In genomic region chr17:68809148-68809547, GRCh38 we compare ENCODE assay signal across 17 cellular contexts.
DNase-seq lines count a peak whose midpoint lies in the region; ATAC-seq and TF ChIP-seq lines count a peak whose summit lies in the region.
"Had no signal": no experiment of that assay in that cellular context is flagged by ENCODE, and none has a peak within 500 bp of the region (broad histone marks: within the 10 kb centered on the region; RNA-seq: fewer than 3 reads in every experiment).

No MANE protein-coding gene starts in this region.

- H3K9me3 ChIP-seq in right atrium auricular region: peaks cover 0 to 7% of the 10 kb centered on the region in 2 donors
- H3K9me3 ChIP-seq in vagina: no peaks in the 10 kb centered on the region
- H3K9me3 ChIP-seq: A549 had no signal

- H3K36me3 ChIP-seq in right atrium auricular region (no peaks in the 10 kb centered on the region), vagina (no peaks in the 10 kb centered on the region)

- H3K4me1 ChIP-seq in right atrium auricular region (peaks cover 0 to 11% of the 10 kb centered on the region in 2 donors), vagina (no peaks in the 10 kb centered on the region)
- H3K4me1 ChIP-seq: A549 had no signal

- TF ChIP-seq CTCF in right atrium auricular region (IDR thresholded peaks at IDR 0.05) (no peak), vagina (IDR thresholded peaks at IDR 0.05) (no peak), GM20000 (IDR thresholded peaks at IDR 0.05; ENCODE audit: extremely low read depth, missing control alignments) (no peak)

- DNase-seq in Right ventricle myocardium inferior (ENCODE audit: missing footprints) (no peak), right atrium auricular region (ENCODE audit: low spot score) (no peak), cerebellar cortex (ENCODE audit: low spot score) (peak; percentile 22), left ventricle myocardium superior (no peak), vagina (ENCODE audit: extremely low spot score in 2 of 2) (no peak), NCI-H774 (lab: John Stamatoyannopoulos, UW) (no peak), GM20000 (ENCODE audit: low spot score) (no peak)
- DNase-seq: AML-193; CD4-positive, alpha-beta memory T cell; DMS153; DMS79; GF-D8; H9 had no signal

- H3K27me3 ChIP-seq in right atrium auricular region (no peaks in the 10 kb centered on the region), vagina (no peaks in the 10 kb centered on the region)

- no peak for TF ChIP-seq POLR2A in vagina (IDR thresholded peaks at IDR 0.05)

- ATAC-seq in Right ventricle myocardium inferior (peak; percentile 35), left ventricle myocardium superior (peak; percentile 37)
- ATAC-seq: A549, HepG2 had no signal

- intact Hi-C loops in Right ventricle myocardium inferior (cut with DNase I) (loop anchor here (10.0 kb wide), 1 partner anchor 46 kb away; no protein-coding TSS in a partner anchor), left ventricle myocardium superior (cut with micrococcal nuclease) (no loop called here), vagina (cut with DNase I) (no loop called here)

- no peak overlapping the region for H3K4me3 ChIP-seq in right atrium auricular region
- no peak overlapping the region for H3K4me3 ChIP-seq in vagina
- H3K4me3 ChIP-seq: A549 had no signal

- H3K27ac ChIP-seq in right atrium auricular region (no peak overlapping the region), vagina (peak overlapping the region; percentile 49)
- H3K27ac ChIP-seq: 22Rv1, A549, C4-2B had no signal
